In the genomic region with DNA sequence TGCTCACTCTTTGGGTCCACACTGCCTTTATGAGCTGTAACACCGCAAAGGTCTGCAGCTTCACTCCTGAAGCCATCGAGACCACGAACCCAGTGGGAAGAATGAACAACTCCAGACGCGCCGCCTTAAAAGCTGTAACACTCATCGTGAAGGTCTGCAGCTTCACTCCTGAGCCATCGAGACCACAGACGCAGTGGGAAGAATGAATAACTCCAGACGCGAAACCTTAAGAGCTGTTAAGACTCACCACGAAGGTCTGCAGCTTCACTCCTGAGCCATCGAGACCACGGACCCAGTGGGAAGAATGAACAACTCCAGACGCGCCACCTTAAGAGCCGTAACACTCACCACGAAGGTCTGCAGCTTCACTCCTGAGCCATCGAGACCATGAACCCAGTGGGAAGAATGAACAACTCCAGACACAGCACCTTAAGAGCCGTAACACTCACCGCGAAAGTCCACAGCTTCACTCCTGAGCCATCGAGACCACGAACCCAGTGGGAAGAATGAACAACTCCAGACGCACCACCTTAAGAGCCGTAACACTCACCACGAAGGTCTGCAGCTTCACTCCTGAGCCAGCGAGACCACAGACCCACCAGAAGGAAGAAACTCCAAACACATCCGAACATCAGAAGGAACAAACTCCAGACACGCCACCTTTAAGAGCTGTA, we compare ENCODE assay signal across 1 cellular context. TPM values are rescaled to one million over a fixed set of nuclear protein-coding genes. Genes with fewer than 3 reads are reported as not detected.
"Had no signal": no experiment of that assay in that cellular context is flagged by ENCODE, and none has a peak within 500 bp of the region (broad histone marks: within the 10 kb centered on the region; RNA-seq: fewer than 3 reads in every experiment).

No MANE protein-coding gene starts in this region.

RNA-seq across cellular contexts. Expression of a gene that starts 51.4 kb away (rescaled TPM):
- total RNA-seq: SJSA1 had no signal
